Comparison of ENCODE assay signal across 8 cellular contexts in genomic region chr7:20598479-20599419, GRCh38. TPM values are rescaled to one million over a fixed set of nuclear protein-coding genes. Genes with fewer than 3 reads are reported as not detected.
DNase-seq lines count a peak whose midpoint lies in the region; ATAC-seq, FAIRE-seq and TF ChIP-seq lines count a peak whose summit lies in the region.

No MANE protein-coding gene starts in this region.

- H3K36me3 ChIP-seq in ES-I3 (ENCODE audit: insufficient read depth, low read length) (no peaks in the 10 kb centered on the region), bronchial epithelial cell (ENCODE audit: control insufficient read depth, insufficient read depth, low read length) (no peaks in the 10 kb centered on the region), kidney (ENCODE audit: control insufficient read depth in 1 of 2, insufficient read depth in 2 of 2, low read length in 2 of 2) (no peaks in the 10 kb centered on the region), thyroid gland (no peaks in the 10 kb centered on the region)

- H3K9me3 ChIP-seq in ES-I3 (ENCODE audit: control insufficient read depth, insufficient read depth, low read length): no peaks in the 10 kb centered on the region
- H3K9me3 ChIP-seq in kidney (ENCODE audit: control insufficient read depth in 1 of 2, low read length in 2 of 2): no peaks in the 10 kb centered on the region
- H3K9me3 ChIP-seq in thyroid gland: no peaks in the 10 kb centered on the region

- TF ChIP-seq CTCF in bronchial epithelial cell (IDR thresholded peaks at IDR 0.05; ENCODE audit: insufficient read depth, low read length, severe bottlenecking) (peak; percentile 64), kidney (IDR thresholded peaks at IDR 0.05; ENCODE audit: borderline replicate concordance, extremely low read depth, insufficient read depth) (peak; percentile 74), thyroid gland (IDR thresholded peaks at IDR 0.05) (peak; percentile 40 to 89 (median 73))

- intact Hi-C loops in kidney (cut with DNase I) (loop anchor here (10.0 kb wide), 1 partner anchor 884 kb away; no protein-coding TSS in a partner anchor), thyroid gland (cut with DNase I) (loop anchor here (5.0 kb wide), 2 partner anchors 851 to 886 kb away; no protein-coding TSS in a partner anchor)

- no peak for TF ChIP-seq POLR2A in thyroid gland (IDR thresholded peaks at IDR 0.05)

- no peaks in the 10 kb centered on the region for H3K27me3 ChIP-seq in bronchial epithelial cell (ENCODE audit: control insufficient read depth, insufficient read depth, low read length)
- no peaks in the 10 kb centered on the region for H3K27me3 ChIP-seq in thyroid gland

- H3K27ac ChIP-seq in kidney (ENCODE audit: low read depth in 2 of 2, low read length in 2 of 2) (no peak overlapping the region), thyroid gland (no peak overlapping the region)

- DNase-seq in NCI-H774 (lab: John Stamatoyannopoulos, UW) (peak; percentile 39), bronchial epithelial cell (ENCODE audit: low read depth) (peak; percentile 77), kidney (no peak), thyroid gland (peak in 1 of 2 donors; percentile 3)
- no peak for DNase-seq in effector CD8-positive, alpha-beta T cell (lab: John Stamatoyannopoulos, UW)

- ATAC-seq in GM21360 (IDR thresholded peaks at IDR 0.05; ENCODE audit: unreplicated experiment) (peak; percentile 75), HG03571 (IDR thresholded peaks at IDR 0.05; ENCODE audit: unreplicated experiment) (peak; percentile 80)

- FAIRE-seq in bronchial epithelial cell (lab: Jason Lieb, UNC): peak; percentile 66
- FAIRE-seq in kidney (lab: Jason Lieb, UNC): peak; percentile 94

- WGBS in thyroid gland, 2 donors: 52 to 53% methylated on average over 18 of the region's 18 CpGs

- H3K9ac ChIP-seq in ES-I3 (ENCODE audit: low read depth, low read length): peak overlapping the region; percentile 30; the same call in 1 of the 2 replicates
- no peak overlapping the region for H3K9ac ChIP-seq in kidney (ENCODE audit: low read length in 2 of 2)

- H3K4me1 ChIP-seq in ES-I3 (ENCODE audit: insufficient read depth, low read length) (peaks cover 14% of the 10 kb centered on the region; the same call in 1 of the 2 replicates), kidney (ENCODE audit: control insufficient read depth in 1 of 2, insufficient read depth in 1 of 2, low read depth in 1 of 2, low read length in 2 of 2) (no peaks in the 10 kb centered on the region), thyroid gland (no peaks in the 10 kb centered on the region)

- H3K4me3 ChIP-seq in bronchial epithelial cell (ENCODE audit: low read depth, low read length) (no peak overlapping the region), kidney (ENCODE audit: low read length in 2 of 2) (peak overlapping the region; percentile 6 to 20), thyroid gland (replicated peaks in 1 of 3) (no peak overlapping the region)

RNA-seq across cellular contexts. Expression of gene ABCB5, which starts 16.7 kb away (rescaled TPM):
- total RNA-seq in bronchial epithelial cell: not detected in 2 replicates
- total RNA-seq in kidney: 0.13 TPM
- polyA plus RNA-seq in kidney (ENCODE audit: insufficient read depth, low read depth, low replicate concordance): not detected
- not detected for total RNA-seq in thyroid gland

Comparison
In these comparisons a context has a peak if more than half of its experiments do, and no peak if none do; other contexts are left out.
1. DNase-seq: peak in NCI-H774 (single experiment) and bronchial epithelial cell (single experiment); none in kidney (single experiment) and effector CD8-positive, alpha-beta T cell (single experiment).
2. H3K4me3 ChIP-seq: peak in kidney (2 of 2); none in bronchial epithelial cell (single experiment) and thyroid gland (0 of 3).
3. Peak in every context shown above with its lines, with median percentiles within 50 percentile points of each other: CTCF ChIP-seq.